Comparison of ENCODE assay signal across 11 cellular contexts in the genomic region with DNA sequence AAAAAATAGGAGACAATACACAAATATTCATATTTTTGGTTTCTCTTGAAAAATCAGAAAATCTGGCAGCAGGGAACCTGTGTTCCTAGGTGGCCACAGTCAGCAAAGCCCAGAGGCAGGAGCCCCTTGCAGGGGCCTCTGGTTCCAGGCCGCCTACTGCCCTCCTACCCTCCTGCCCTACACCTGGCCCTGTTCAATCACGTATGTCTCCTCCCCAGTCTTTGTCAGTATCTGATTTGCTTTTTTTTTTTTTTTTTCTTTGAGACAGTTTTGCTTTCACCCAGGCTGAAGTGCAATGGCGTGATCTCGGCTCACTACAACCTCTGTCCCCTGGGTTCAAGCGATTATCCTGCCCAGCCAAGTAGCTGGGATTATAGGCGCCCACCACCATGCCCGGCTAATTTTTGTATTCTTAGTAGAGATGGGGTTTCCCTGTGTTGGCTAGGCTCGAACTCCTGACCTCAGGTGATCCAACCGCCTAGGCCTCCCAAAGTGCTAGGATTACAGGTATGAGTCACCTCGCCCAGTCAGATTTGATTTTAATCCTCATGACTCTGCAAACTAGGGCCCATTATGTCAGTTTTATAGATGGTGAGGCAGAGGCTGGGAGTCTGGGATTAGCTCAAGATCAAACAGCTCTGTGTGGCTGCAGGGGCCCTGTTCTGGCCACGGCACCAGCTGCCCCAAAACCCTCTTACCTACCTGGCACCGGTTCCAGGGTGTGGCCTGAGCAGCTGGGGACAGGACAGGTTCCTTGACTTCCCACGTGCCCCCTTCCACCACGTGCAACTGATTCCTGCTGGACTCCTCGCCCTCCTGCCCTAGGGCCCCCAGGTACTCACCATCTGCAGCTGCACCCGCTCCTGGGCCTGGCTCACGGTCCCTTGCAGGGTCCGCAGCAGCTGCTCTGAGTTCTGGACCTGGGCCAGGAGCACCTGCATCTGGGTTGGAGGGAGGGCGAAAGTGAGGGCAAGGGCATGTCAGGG. TPM values are rescaled to one million over a fixed set of nuclear protein-coding genes. Genes with fewer than 3 reads are reported as not detected.
A peak's percentile ranks its signal among the peaks of the same experiment; 100 is the strongest.
DNase-seq lines count a peak whose midpoint lies in the region; ATAC-seq and TF ChIP-seq lines count a peak whose summit lies in the region.
"Had no signal": no experiment of that assay in that cellular context is flagged by ENCODE, and none has a peak within 500 bp of the region (broad histone marks: within the 10 kb centered on the region; RNA-seq: fewer than 3 reads in every experiment).

No MANE protein-coding gene starts in this region.

- TF ChIP-seq CTCF in IMR-90 (conservative IDR thresholded peaks at IDR 0.05; ENCODE audit: low read depth, low read length) (no peak), RWPE1 (conservative IDR thresholded peaks at IDR 0.05; ENCODE audit: low read depth) (no peak), chondrocyte (IDR thresholded peaks at IDR 0.05) (no peak), natural killer cell (IDR thresholded peaks at IDR 0.05) (no peak)

- H3K27me3 Mint-ChIP-seq in chondrocyte (ENCODE audit: low read depth) = no peaks in the 10 kb centered on the region
- H3K27me3 Mint-ChIP-seq in natural killer cell (ENCODE audit: low read depth in 2 of 2) = no peaks in the 10 kb centered on the region
- H3K27me3 Mint-ChIP-seq: progenitor cell of endocrine pancreas had no signal

- no TSS peak for BruUV-seq in IMR-90 (replicated peaks; lab: Mats Ljungman, UMichigan)

- ATAC-seq in IMR-90 (ENCODE audit: low read depth) (no peak), natural killer cell (no peak)

- H3K27me3 ChIP-seq in IMR-90 (ENCODE audit: control insufficient read depth, insufficient read depth, low read length) (no peaks in the 10 kb centered on the region), mucosa of rectum (ENCODE audit: control insufficient read depth in 2 of 2, insufficient read depth in 2 of 2, low read length in 2 of 2) (no peaks in the 10 kb centered on the region)

- dilution Hi-C loops in IMR-90 (cut with HindIII; ENCODE audit: low sequenced_read_pairs, unreplicated experiment) = no loop called here

- H3K18ac ChIP-seq in IMR-90 (ENCODE audit: low read depth, low read length) = no peak overlapping the region

- POLR2A ChIA-PET in IMR-90 (lab: Charles Lee; ENCODE audit: unreplicated experiment) = no interaction called here
- POLR2A ChIA-PET in RWPE1 (lab: Yijun Ruan, JAX; ENCODE audit: low non-redundant PET) = interaction anchor here (0.6 kb wide), 1 partner anchor 14 kb away, joined by 4 read pairs; a partner anchor contains a TSS

- H3K9me1 ChIP-seq in IMR-90 (ENCODE audit: insufficient read depth, low read length) = no peaks in the 10 kb centered on the region; the same call in 1 of the 2 replicates

- no peak overlapping the region for H3K4me2 ChIP-seq in IMR-90 (ENCODE audit: low read depth, low read length)

- 100% methylated on average over 2 of the region's 19 CpGs; no CpG with 5 or more reads in 1 of the 2 experiments for WGBS in IMR-90 (ENCODE audit: extremely low coverage in 2 of 2, insufficient read length in 1 of 2), 2 experiments

- H4K8ac ChIP-seq in IMR-90 (ENCODE audit: low read depth in 2 of 2, low read length in 2 of 2) = no peak overlapping the region

- in situ Hi-C loops in IMR-90 (cut with MboI; ENCODE audit: low sequenced_read_pairs) = no loop called here

- CTCF ChIA-PET in IMR-90 (lab: Yijun Ruan, JAX) (no interaction called here), RWPE1 (lab: Yijun Ruan, JAX) (interaction anchor here (1.0 kb wide), 1 partner anchor 32 kb away, joined by 3 read pairs; a partner anchor contains a TSS)

- peaks cover 36% of the 10 kb centered on the region for H3K36me3 ChIP-seq in IMR-90 (ENCODE audit: control insufficient read depth, insufficient read depth, low read length)
- peaks cover 23 to 27% of the 10 kb centered on the region in 2 donors for H3K36me3 ChIP-seq in mucosa of rectum (ENCODE audit: control insufficient read depth in 2 of 2, insufficient read depth in 2 of 2, low read length in 2 of 2)

- no peak overlapping the region for H3K4me3 Mint-ChIP-seq in chondrocyte (ENCODE audit: unreplicated experiment)
- H3K4me3 Mint-ChIP-seq in natural killer cell = no peak overlapping the region

- 0 out of 4 replicates have a peak, but pooled peaks cover 0 to 6% of the 10 kb centered on the region in 2 experiments for H3K79me1 ChIP-seq in IMR-90 (ENCODE audit: low read depth in 1 of 2, low read length in 2 of 2)

- H3K27ac ChIP-seq in IMR-90 (ENCODE audit: insufficient read depth, low read length) = no peak overlapping the region
- H3K27ac ChIP-seq in RWPE1 = peak overlapping the region; percentile 35
- peak overlapping the region; percentile 38 to 45 for H3K27ac ChIP-seq in mucosa of rectum (ENCODE audit: low read depth in 2 of 2, low read length in 2 of 2)
- H3K27ac ChIP-seq: lower lobe of right lung, thoracic aorta had no signal

- no peak overlapping the region for H2BK120ac ChIP-seq in IMR-90 (ENCODE audit: low read depth, low read length)

- peaks cover 15% of the 10 kb centered on the region for H3K36me3 Mint-ChIP-seq in chondrocyte (ENCODE audit: low read depth)
- H3K36me3 Mint-ChIP-seq in natural killer cell = no peaks in the 10 kb centered on the region

- no peak overlapping the region for H2BK20ac ChIP-seq in IMR-90 (ENCODE audit: low read depth, low read length)

- H2BK15ac ChIP-seq in IMR-90 (ENCODE audit: low read depth, low read length) = no peak overlapping the region

- no peak overlapping the region for H2BK5ac ChIP-seq in IMR-90 (ENCODE audit: low read depth, low read length, poor library complexity, severe bottlenecking)

- intact Hi-C loops in IMR-90 (cut with micrococcal nuclease) = no loop called here
- intact Hi-C loops in natural killer cell (cut with micrococcal nuclease) = no loop called here

- DNase-seq in Daoy (ENCODE audit: low read depth) (peak; percentile 49), IMR-90 (peak; percentile 6), RWPE1 (ENCODE audit: low spot score) (peak; percentile 30), DMS153 treated with DMSO at 0.1 percent for 48 hours (lab: John Stamatoyannopoulos, UW; ENCODE audit: unreplicated experiment) (no peak), chondrocyte (ENCODE audit: low spot score) (no peak), natural killer cell (no peak)
- DNase-seq: EL, lower lobe of right lung had no signal

- H3K4ac ChIP-seq in IMR-90 (ENCODE audit: low read depth, low read length) = no peak overlapping the region

- H2AFZ ChIP-seq in IMR-90 (replicated peaks; ENCODE audit: low read length, poor library complexity) = no peak overlapping the region

- H3K4me1 ChIP-seq in IMR-90 (ENCODE audit: control insufficient read depth, insufficient read depth, low read length) (no peaks in the 10 kb centered on the region), mucosa of rectum (ENCODE audit: control insufficient read depth in 2 of 2, insufficient read depth in 2 of 2, low read length in 2 of 2) (peaks cover 7 to 8% of the 10 kb centered on the region in 2 donors)
- H3K4me1 ChIP-seq: lower lobe of right lung had no signal

- H3K14ac ChIP-seq in IMR-90 (replicated peaks; ENCODE audit: low read depth, low read length) = no peak overlapping the region

- H3K27ac Mint-ChIP-seq in chondrocyte (ENCODE audit: unreplicated experiment) (no peak overlapping the region), natural killer cell (no peak overlapping the region)
- H3K27ac Mint-ChIP-seq: progenitor cell of endocrine pancreas had no signal

- H4K20me1 ChIP-seq in IMR-90 (ENCODE audit: insufficient read depth, low read length) = no peaks in the 10 kb centered on the region

- no peak overlapping the region for H2AK9ac ChIP-seq in IMR-90 (replicated peaks; ENCODE audit: low read depth, low read length, poor library complexity)

- H3K4me1 Mint-ChIP-seq in chondrocyte (ENCODE audit: low read depth) (no peaks in the 10 kb centered on the region), natural killer cell (no peaks in the 10 kb centered on the region)

- H3K9me3 Mint-ChIP-seq in chondrocyte (ENCODE audit: low read depth) (no peaks in the 10 kb centered on the region), natural killer cell (no peaks in the 10 kb centered on the region)

- H3K4me3 ChIP-seq in IMR-90 (ENCODE audit: insufficient read depth, low read depth, low read length) (no peak overlapping the region), mucosa of rectum (ENCODE audit: low read length in 2 of 2) (no peak overlapping the region)
- H3K4me3 ChIP-seq: lower lobe of right lung, thoracic aorta had no signal

- H3K9ac ChIP-seq in IMR-90 (ENCODE audit: low read depth, low read length) (no peak overlapping the region), mucosa of rectum (ENCODE audit: low read depth in 1 of 2, low read length in 2 of 2) (peak overlapping the region in 1 of 2 donors; percentile 3)

- TF ChIP-seq POLR2A in IMR-90 (IDR thresholded peaks at IDR 0.05; ENCODE audit: low read depth, low read length) = no peak

- H4K5ac ChIP-seq in IMR-90 (ENCODE audit: low read depth, low read length) = no peak overlapping the region

- TF ChIP-seq RAD21 in IMR-90 (IDR thresholded peaks at IDR 0.05; ENCODE audit: low read length) = no peak

- no peaks in the 10 kb centered on the region for H3K9me3 ChIP-seq in IMR-90 (ENCODE audit: control insufficient read depth, insufficient read depth, low read length)
- no peaks in the 10 kb centered on the region for H3K9me3 ChIP-seq in mucosa of rectum (ENCODE audit: control insufficient read depth in 2 of 2, low read length in 2 of 2)
- H3K9me3 ChIP-seq: lower lobe of right lung, thoracic aorta had no signal

- H2AK5ac ChIP-seq in IMR-90 (ENCODE audit: low read depth, low read length) = no peak overlapping the region

- no peak overlapping the region for H3K56ac ChIP-seq in IMR-90 (ENCODE audit: extremely low read depth, insufficient read depth, low read length)

- no peak overlapping the region for H4K91ac ChIP-seq in IMR-90 (ENCODE audit: insufficient read depth, low read depth, low read length)

- H3K23ac ChIP-seq in IMR-90 (ENCODE audit: low read depth, low read length) = no peak overlapping the region

RNA-seq across cellular contexts. Expression of a gene that starts 14.7 kb away (rescaled TPM):
- total RNA-seq in Daoy (2014; rRNA removed; shearing (Covaris generic)) = 30.2 and 54.1 TPM in 2 replicates
- total RNA-seq in IMR-90 (2012; rRNA removed) = 12.2 and 14.4 TPM in 2 replicates
- 20.0 and 21.9 TPM in 2 replicates for polyA plus RNA-seq in IMR-90 (2012; rRNA removed)
- 30.5 and 31.9 TPM in 2 replicates for polyA plus RNA-seq in IMR-90 (2012; cell fraction: cytosol; rRNA removed)
- polyA plus RNA-seq in IMR-90 (2012; cell fraction: nucleus; rRNA removed; ENCODE audit: low replicate concordance) = 31.9 and 59.2 TPM in 2 replicates
- total RNA-seq in chondrocyte = 20.1 to 24.6 TPM (median 22.4 TPM) in 3 replicates
- 10 to 100 TPM; 53.4 to 63.4 (median 60.1) TPM for total RNA-seq in natural killer cell

RNA-seq across cellular contexts. Expression of a gene that starts 21.4 kb away (rescaled TPM):
- total RNA-seq in Daoy (2014; rRNA removed; shearing (Covaris generic)) = not detected in 2 replicates
- total RNA-seq in IMR-90 (2012; rRNA removed) (not detected in 2 replicates), chondrocyte (not detected in 3 replicates), natural killer cell (1 to 10 TPM in 1 of 3 donors, under 1 TPM in 2; 0.79 to 2.5 (median 0.96) TPM)
- not detected in 2 replicates for polyA plus RNA-seq in IMR-90 (2012; rRNA removed)
- polyA plus RNA-seq in IMR-90 (2012; cell fraction: cytosol; rRNA removed) = not detected in 2 replicates
- polyA plus RNA-seq in IMR-90 (2012; cell fraction: nucleus; rRNA removed; ENCODE audit: low replicate concordance) = not detected in 2 replicates
- total RNA-seq: progenitor cell of endocrine pancreas, thoracic aorta had no signal

RNA-seq across cellular contexts. Expression of a gene that starts 32.1 kb away (rescaled TPM):
- total RNA-seq in Daoy (2014; rRNA removed; shearing (Covaris generic)) = 0.48 TPM in 1 of 2 replicates, not detected in the other
- total RNA-seq in IMR-90 (2012; rRNA removed) = under 0.01 TPM in 1 of 2 replicates, not detected in the other
- 0.56 and 0.63 TPM in 2 replicates for polyA plus RNA-seq in IMR-90 (2012; rRNA removed)
- polyA plus RNA-seq in IMR-90 (2012; cell fraction: cytosol; rRNA removed) = 0.35 and 0.36 TPM in 2 replicates
- 6.0 and 9.8 TPM in 2 replicates for polyA plus RNA-seq in IMR-90 (2012; cell fraction: nucleus; rRNA removed; ENCODE audit: low replicate concordance)
- 0.31 to 1.8 TPM (median 0.42 TPM) in 3 replicates for total RNA-seq in chondrocyte
- 1 to 10 TPM in 2 of 3 donors, under 1 TPM in 1; 0.75 to 2.5 (median 1.3) TPM for total RNA-seq in natural killer cell

RNA-seq across cellular contexts. Expression of a gene that starts 40.4 kb away (rescaled TPM):
- 19.7 and 31.7 TPM in 2 replicates for total RNA-seq in Daoy (2014; rRNA removed; shearing (Covaris generic))
- total RNA-seq in IMR-90 (2012; rRNA removed) (8.1 and 10.0 TPM in 2 replicates), chondrocyte (23.0 to 24.3 TPM (median 23.8 TPM) in 3 replicates), natural killer cell (100 to 1,000 TPM in 2 of 3 donors, 10 to 100 TPM in 1; 87.1 to 132 (median 108) TPM)
- polyA plus RNA-seq in IMR-90 (2012; rRNA removed) = 24.5 and 29.1 TPM in 2 replicates
- polyA plus RNA-seq in IMR-90 (2012; cell fraction: cytosol; rRNA removed) = 7.4 and 7.5 TPM in 2 replicates
- polyA plus RNA-seq in IMR-90 (2012; cell fraction: nucleus; rRNA removed; ENCODE audit: low replicate concordance) = 115 and 157 TPM in 2 replicates

RNA-seq across cellular contexts. Expression of a gene that starts 46.7 kb away (rescaled TPM):
- total RNA-seq in Daoy (2014; rRNA removed; shearing (Covaris generic)) = 10.7 and 19.4 TPM in 2 replicates
- total RNA-seq in IMR-90 (2012; rRNA removed) (3.9 and 4.7 TPM in 2 replicates), chondrocyte (36.4 to 48.1 TPM (median 38.1 TPM) in 3 replicates), natural killer cell (100 to 1,000 TPM in 1 of 3 donors, 10 to 100 TPM in 2; 85.4 to 110 (median 91.5) TPM)
- 38.6 and 39.9 TPM in 2 replicates for polyA plus RNA-seq in IMR-90 (2012; rRNA removed)
- polyA plus RNA-seq in IMR-90 (2012; cell fraction: cytosol; rRNA removed) = 21.8 and 35.0 TPM in 2 replicates
- polyA plus RNA-seq in IMR-90 (2012; cell fraction: nucleus; rRNA removed; ENCODE audit: low replicate concordance) = 206 and 313 TPM in 2 replicates

Comparison
In these comparisons a context has a peak if more than half of its experiments do, and no peak if none do; other contexts are left out.
1. DNase-seq: peak in Daoy (single experiment), IMR-90 (single experiment) and RWPE1 (single experiment); none in DMS153 treated with DMSO at 0.1 percent for 48 hours (single experiment), chondrocyte (single experiment) and natural killer cell (single experiment).